ENCODE assay signal across 11 cellular contexts in genomic region chr3:142226474-142226873, GRCh38. TPM values are rescaled to one million over a fixed set of nuclear protein-coding genes. Genes with fewer than 3 reads are reported as not detected.
DNase-seq lines count a peak whose midpoint lies in the region; ATAC-seq and TF ChIP-seq lines count a peak whose summit lies in the region.
"Had no signal": no experiment of that assay in that cellular context is flagged by ENCODE, and none has a peak within 500 bp of the region (broad histone marks: within the 10 kb centered on the region; RNA-seq: fewer than 3 reads in every experiment).

No MANE protein-coding gene starts in this region.

- H3K9me3 Mint-ChIP-seq in CD8-positive, alpha-beta memory T cell = no peaks in the 10 kb centered on the region

- intact Hi-C loops in Panc1 (cut with micrococcal nuclease; ENCODE audit: unreplicated experiment) = no loop called here

- DNase-seq in CD8-positive, alpha-beta memory T cell = no peak
- no peak for DNase-seq in Panc1 (ENCODE audit: low read depth, low spot score)
- peak; percentile 21 for DNase-seq in fibroblast of pulmonary artery (ENCODE audit: low read depth)
- no peak for DNase-seq in HCEC 1CT
- no peak for DNase-seq in KBM-7
- DNase-seq: NCI-H1105 treated with DMSO at 0.1 percent for 48 hours, NCI-H774 had no signal

- H3K36me3 ChIP-seq in CD8-positive, alpha-beta memory T cell (ENCODE audit: insufficient read depth, low read length) = no peaks in the 10 kb centered on the region
- no peaks in the 10 kb centered on the region for H3K36me3 ChIP-seq in Panc1 (ENCODE audit: control insufficient read depth, insufficient read depth, low read length)
- H3K36me3 ChIP-seq: thoracic aorta had no signal

- H3K9me3 ChIP-seq in CD8-positive, alpha-beta memory T cell (ENCODE audit: low read length) = no peaks in the 10 kb centered on the region
- H3K9me3 ChIP-seq in Panc1 (ENCODE audit: control insufficient read depth, insufficient read depth, low read depth, low read length) = no peaks in the 10 kb centered on the region
- H3K9me3 ChIP-seq: thoracic aorta had no signal

- H3K27ac Mint-ChIP-seq in CD8-positive, alpha-beta memory T cell = no peak overlapping the region

- CTCF ChIA-PET in CD8-positive, alpha-beta memory T cell (lab: Charles Lee) = interaction anchor here (1.0 kb wide), 1 partner anchor 351 kb away, joined by 5 read pairs; no protein-coding TSS in a partner anchor
- CTCF ChIA-PET in Panc1 (lab: Charles Lee) = interaction anchor here (0.7 kb wide), 1 partner anchor 70 kb away, joined by 3 read pairs; no protein-coding TSS in a partner anchor

- peak overlapping the region; percentile 33 to 93 (median 59) for H3K4me3 Mint-ChIP-seq in CD8-positive, alpha-beta memory T cell

- ATAC-seq in Panc1 (no peak), HG03135 (IDR thresholded peaks at IDR 0.05; ENCODE audit: unreplicated experiment) (no peak), GM21528 (IDR thresholded peaks at IDR 0.05; ENCODE audit: low FRiP score, unreplicated experiment) (no peak)

- H3K27me3 ChIP-seq in CD8-positive, alpha-beta memory T cell (ENCODE audit: insufficient read depth, low read length, poor library complexity, severe bottlenecking) = no peaks in the 10 kb centered on the region
- H3K27me3 ChIP-seq in Panc1 (ENCODE audit: control insufficient read depth, insufficient read depth, low read length) = no peaks in the 10 kb centered on the region

- TF ChIP-seq CTCF in 22Rv1 (IDR thresholded peaks at IDR 0.05) = peak; percentile 16
- peak; percentile 55 for TF ChIP-seq CTCF in Panc1 (IDR thresholded peaks at IDR 0.05)
- peak; percentile 20 for TF ChIP-seq CTCF in fibroblast of pulmonary artery (IDR thresholded peaks at IDR 0.05; ENCODE audit: low read length, missing control alignments)

- peaks cover 11% of the 10 kb centered on the region for H3K4me1 ChIP-seq in CD8-positive, alpha-beta memory T cell (ENCODE audit: insufficient read depth, low read length)
- H3K4me1 ChIP-seq in Panc1 (ENCODE audit: control insufficient read depth, insufficient read depth, low read length) = peaks cover 10% of the 10 kb centered on the region

- H3K4me3 ChIP-seq in CD8-positive, alpha-beta memory T cell (ENCODE audit: low read length) = no peak overlapping the region
- H3K4me3 ChIP-seq in Panc1 (ENCODE audit: low read depth in 2 of 2, low read length in 2 of 2) (no peak overlapping the region), fibroblast of pulmonary artery (replicated peaks; ENCODE audit: low read depth, low read length) (no peak overlapping the region)

- H3K4me1 Mint-ChIP-seq in CD8-positive, alpha-beta memory T cell = peaks cover 18 to 28% (median 25%) of the 10 kb centered on the region in 3 donors

- POLR2A ChIA-PET in CD8-positive, alpha-beta memory T cell (lab: Charles Lee) = no interaction called here
- POLR2A ChIA-PET in Panc1 (lab: Charles Lee) = no interaction called here

- TSS peak; percentile 93 for BruUV-seq in Panc1 (replicated peaks; lab: Mats Ljungman, UMichigan)

- peaks cover 0 to 3% (median 3%) of the 10 kb centered on the region in 3 donors for H3K36me3 Mint-ChIP-seq in CD8-positive, alpha-beta memory T cell

- in situ Hi-C loops in Panc1 (cut with HindIII; ENCODE audit: low pct_unique_long_range_greater_than_20kb, low sequenced_read_pairs) (no loop called here), KBM-7 (cut with MboI; ENCODE audit: low pct_unique_long_range_greater_than_20kb, low sequenced_read_pairs) (no loop called here)

- H3K27ac ChIP-seq in 22Rv1 (no peak overlapping the region), Panc1 (ENCODE audit: low read length) (no peak overlapping the region)
- H3K27ac ChIP-seq in CD8-positive, alpha-beta memory T cell (ENCODE audit: low read depth, low read length) = no peak overlapping the region

- H3K27me3 Mint-ChIP-seq in CD8-positive, alpha-beta memory T cell = no peaks in the 10 kb centered on the region

RNA-seq across cellular contexts. Expression of gene GK5, which starts 1.1 kb away (rescaled TPM):
- total RNA-seq in CD8-positive, alpha-beta memory T cell = 10 to 100 TPM; 16.7 to 17.1 TPM
- 6.5 TPM for polyA plus RNA-seq in CD8-positive, alpha-beta memory T cell
- total RNA-seq in Panc1 (2021; ENCODE audit: unreplicated experiment) = 30.8 TPM
- polyA plus RNA-seq in Panc1 (2012; ENCODE audit: insufficient read length) = 11.9 TPM
